34 cellular contexts compared by ENCODE assay signal in genomic region chr1:67846538-67846937, GRCh38. TPM values are rescaled to one million over a fixed set of nuclear protein-coding genes. Genes with fewer than 3 reads are reported as not detected.
"Had no signal": no experiment of that assay in that cellular context is flagged by ENCODE, and none has a peak within 500 bp of the region (broad histone marks: within the 10 kb centered on the region; RNA-seq: fewer than 3 reads in every experiment).

No MANE protein-coding gene starts in this region.

- ATAC-seq: activated CD8-positive, alpha-beta T cell treated with anti-CD3 and anti-CD28 coated beads for 36 hours; PC-3 had no signal

- H3K27ac ChIP-seq: ascending aorta, Peyer's patch, WERI-Rb-1 had no signal

- H3K4me3 ChIP-seq: ascending aorta, MG63, Peyer's patch had no signal

- H3K36me3 ChIP-seq: ascending aorta, MG63, Peyer's patch, WERI-Rb-1 had no signal

- DNase-seq: activated CD4-positive, alpha-beta T cell treated with anti-CD3 and anti-CD28 coated beads, Interleukin-2, amount 10 ng/mL, durations not matched to agents 24 days and 14 days; activated CD4-positive, alpha-beta T cell treated with anti-CD3 and anti-CD28 coated beads, Interleukin-2, amount 50 U/mL, for 4 hours; activated CD4-positive, CD25-positive, alpha-beta regulatory T cell; activated CD8-positive, alpha-beta T cell treated with anti-CD3 and anti-CD28 coated beads for 36 hours; activated gamma-delta T cell; activated naive CD4-positive, alpha-beta T cell treated with Interleukin-2 at 50 U/mL for 16 hours; activated naive CD8-positive, alpha-beta T cell treated with anti-CD3 and anti-CD28 coated beads, Interleukin-2, amount 10 ng/mL, durations not matched to agents 7 days and 5 days; activated T-cell treated with anti-CD3 and anti-CD28 coated beads, Interleukin-2, amount 50 U/mL, for 24 hours; amygdala; caudate nucleus; Kasumi-1; KG1; MG63; NCI-H1048; NCI-H1417; NCI-H146; NCI-H187; NCI-H2029 treated with DMSO at 0.1 percent for 48 hours; NCI-H2107; NCI-H2171; NCI-H510A; NCI-H526; NCI-H748 treated with DMSO at 0.1 percent for 48 hours; NK-92 treated with Interleukin-12 subunit alpha and Interleukin-12 subunit beta, amount 100 ng/mL, for 24 hours; PC-3; Peyer's patch; Right ventricle myocardium superior; RPMI8226; SW 1271; T-helper 1 cell; T-helper 2 cell; T-helper 9 cell; WERI-Rb-1 had no signal

- H3K9me3 ChIP-seq: ascending aorta, MG63, Peyer's patch had no signal

- H3K27me3 ChIP-seq: ascending aorta, MG63, Peyer's patch had no signal

RNA-seq across cellular contexts. Expression of gene GNG12, which starts 13.3 kb away (rescaled TPM):
- total RNA-seq: activated CD8-positive, alpha-beta T cell treated with anti-CD3 and anti-CD28 coated beads for 36 hours; activated naive CD8-positive, alpha-beta T cell treated with anti-CD3 and anti-CD28 coated beads, Interleukin-2, amount 10 ng/mL, durations not matched to agents 7 days and 5 days had no signal
